In the genomic region with DNA sequence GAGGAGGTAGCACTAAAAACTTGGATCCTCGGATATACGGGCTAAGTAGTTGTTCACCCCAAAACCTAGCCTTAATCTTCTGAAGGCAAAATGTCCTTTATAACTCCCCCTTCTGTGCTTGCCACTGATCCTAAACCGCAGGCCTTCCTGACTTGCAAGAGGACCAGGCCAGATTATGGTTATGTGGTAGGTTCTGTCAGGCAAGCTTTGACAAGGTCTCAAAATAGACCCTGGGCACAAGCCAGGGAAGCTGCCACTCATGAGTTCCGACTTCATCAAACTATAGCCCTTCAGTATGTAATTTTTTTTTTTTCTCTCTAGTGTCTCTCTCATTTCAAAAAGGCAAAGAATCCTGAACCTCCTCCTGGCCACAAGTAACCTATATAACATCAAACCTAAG, we compare ENCODE assay signal across 18 cellular contexts. TPM values are rescaled to one million over a fixed set of nuclear protein-coding genes. Genes with fewer than 3 reads are reported as not detected.
DNase-seq lines count a peak whose midpoint lies in the region; ATAC-seq and TF ChIP-seq lines count a peak whose summit lies in the region.
"Had no signal": no experiment of that assay in that cellular context is flagged by ENCODE, and none has a peak within 500 bp of the region (broad histone marks: within the 10 kb centered on the region; RNA-seq: fewer than 3 reads in every experiment).

No MANE protein-coding gene starts in this region.

- no peak overlapping the region for H3K14ac ChIP-seq in trophoblast cell (ENCODE audit: low read length)

- H3K4me3 Mint-ChIP-seq in activated T-cell treated with anti-CD3 and anti-CD28 coated beads, Interleukin-2, amount 50 U/mL, for 24 hours = no peak overlapping the region
- H3K4me3 Mint-ChIP-seq: activated CD4-positive, alpha-beta T cell treated with anti-CD3 and anti-CD28 coated beads, Interleukin-2, amount 10 ng/mL, durations not matched to agents 7 days and 5 days; activated T-cell treated with anti-CD3 and anti-CD28 coated beads, Interleukin-2, amount 50 U/mL, for 72 hours; stimulated activated naive CD8-positive, alpha-beta T cell treated with anti-CD3 and anti-CD28 coated beads, Interleukin-15, amount 100 ng/mL, for 72 hours had no signal

- intact Hi-C loops in psoas muscle (cut with DNase I) = loop anchor here in 1 of 2 donors (5.0 kb wide), 1 partner anchor 41 kb away; no protein-coding TSS in a partner anchor

- peaks cover 46% of the 10 kb centered on the region for H3K4me1 Mint-ChIP-seq in activated T-cell treated with anti-CD3 and anti-CD28 coated beads, Interleukin-2, amount 50 U/mL, for 24 hours (ENCODE audit: low read depth)

- H3K4ac ChIP-seq in trophoblast cell (ENCODE audit: low read depth, low read length) = no peak overlapping the region

- H3K36me3 ChIP-seq in Peyer's patch (peaks cover 0 to 12% (median 0%) of the 10 kb centered on the region in 3 donors), fibroblast of lung (ENCODE audit: control insufficient read depth, insufficient read depth, low read length) (no peaks in the 10 kb centered on the region), psoas muscle (ENCODE audit: insufficient read depth in 1 of 2, low read depth in 1 of 2) (peaks cover 2 to 36% of the 10 kb centered on the region in 2 donors), trophoblast cell (ENCODE audit: control insufficient read depth in 1 of 2, insufficient read depth in 2 of 2, low read length in 2 of 2) (peaks cover 6 to 7% of the 10 kb centered on the region in 2 experiments)

- peaks cover 94% of the 10 kb centered on the region for H3K79me2 ChIP-seq in fibroblast of lung (ENCODE audit: control insufficient read depth, insufficient read depth, low read length)
- peaks cover 6% of the 10 kb centered on the region for H3K79me2 ChIP-seq in trophoblast cell (ENCODE audit: control insufficient read depth, insufficient read depth, low read length, poor library complexity)

- WGBS in psoas muscle, 3 donors = 46 to 61% (median 60%) methylated on average over 4 of the region's 4 CpGs
- no CpG with 5 or more reads among the region's 4 CpGs for WGBS in trophoblast cell (ENCODE audit: extremely low coverage, insufficient coverage, insufficient read length)

- H3K9me3 Mint-ChIP-seq in activated T-cell treated with anti-CD3 and anti-CD28 coated beads, Interleukin-2, amount 50 U/mL, for 24 hours = no peaks in the 10 kb centered on the region
- H3K9me3 Mint-ChIP-seq: activated CD4-positive, alpha-beta T cell treated with anti-CD3 and anti-CD28 coated beads, Interleukin-2, amount 10 ng/mL, durations not matched to agents 7 days and 5 days; activated T-cell treated with anti-CD3 and anti-CD28 coated beads, Interleukin-2, amount 50 U/mL, for 72 hours; stimulated activated naive CD8-positive, alpha-beta T cell treated with anti-CD3 and anti-CD28 coated beads, Interleukin-15, amount 100 ng/mL, for 72 hours had no signal

- H3K27ac Mint-ChIP-seq in activated T-cell treated with anti-CD3 and anti-CD28 coated beads, Interleukin-2, amount 50 U/mL, for 24 hours = no peak overlapping the region
- H3K27ac Mint-ChIP-seq: activated CD4-positive, alpha-beta T cell treated with anti-CD3 and anti-CD28 coated beads, Interleukin-2, amount 10 ng/mL, durations not matched to agents 7 days and 5 days; activated T-cell treated with anti-CD3 and anti-CD28 coated beads, Interleukin-2, amount 50 U/mL, for 72 hours; stimulated activated naive CD8-positive, alpha-beta T cell treated with anti-CD3 and anti-CD28 coated beads, Interleukin-15, amount 100 ng/mL, for 72 hours had no signal

- peak overlapping the region in 3 of 4 donors; percentile 52 to 88 (median 80) for H3K27ac ChIP-seq in Peyer's patch
- peak overlapping the region; percentile 15 for H3K27ac ChIP-seq in fibroblast of lung (ENCODE audit: insufficient read depth, low read length)
- H3K27ac ChIP-seq in psoas muscle = peak overlapping the region; percentile 70
- H3K27ac ChIP-seq in trophoblast cell (ENCODE audit: low read depth, low read length) = no peak overlapping the region
- H3K27ac ChIP-seq: neutrophil had no signal

- no peak overlapping the region for H4K12ac ChIP-seq in trophoblast cell (ENCODE audit: low read depth, low read length)

- H2BK12ac ChIP-seq in trophoblast cell (ENCODE audit: low read length) = no peak overlapping the region

- TF ChIP-seq CTCF in Peyer's patch (IDR thresholded peaks at IDR 0.05) (no peak), fibroblast of lung (conservative IDR thresholded peaks at IDR 0.05 in 1 of 2, IDR thresholded peaks at IDR 0.05 in 1 of 2; ENCODE audit: low read depth in 1 of 2, low read length in 2 of 2) (no peak), psoas muscle (IDR thresholded peaks at IDR 0.05) (no peak)

- H3K27me3 Mint-ChIP-seq in activated T-cell treated with anti-CD3 and anti-CD28 coated beads, Interleukin-2, amount 50 U/mL, for 24 hours = no peaks in the 10 kb centered on the region
- H3K27me3 Mint-ChIP-seq: activated CD4-positive, alpha-beta T cell treated with anti-CD3 and anti-CD28 coated beads, Interleukin-2, amount 10 ng/mL, durations not matched to agents 7 days and 5 days; stimulated activated naive CD8-positive, alpha-beta T cell treated with anti-CD3 and anti-CD28 coated beads, Interleukin-15, amount 100 ng/mL, for 72 hours had no signal

- no peak overlapping the region for H2AK5ac ChIP-seq in trophoblast cell (ENCODE audit: low read length)

- no peak overlapping the region for H4K91ac ChIP-seq in trophoblast cell (ENCODE audit: low read depth, low read length)

- no peak for TF ChIP-seq POLR2A in Peyer's patch (IDR thresholded peaks at IDR 0.05)

- H3K27me3 ChIP-seq in Peyer's patch (no peaks in the 10 kb centered on the region), fibroblast of lung (ENCODE audit: control insufficient read depth, insufficient read depth, low read length) (no peaks in the 10 kb centered on the region), psoas muscle (ENCODE audit: insufficient read depth in 3 of 3, low read length in 2 of 3) (no peaks in the 10 kb centered on the region), trophoblast cell (ENCODE audit: insufficient read depth, low read length) (no peaks in the 10 kb centered on the region)
- H3K27me3 ChIP-seq: neutrophil had no signal

- H4K20me1 ChIP-seq in fibroblast of lung (ENCODE audit: control insufficient read depth, extremely low read depth, insufficient read depth, low read length) = no peaks in the 10 kb centered on the region

- H2AFZ ChIP-seq in fibroblast of lung (ENCODE audit: low read length) = no peak overlapping the region
- H2AFZ ChIP-seq in trophoblast cell (ENCODE audit: insufficient read depth, low read length, poor library complexity) = no peak overlapping the region

- no peak overlapping the region for H4K8ac ChIP-seq in trophoblast cell (ENCODE audit: low read depth, low read length)

- H3K4me3 ChIP-seq in Peyer's patch (no peak overlapping the region), fibroblast of lung (replicated peaks in 1 of 4; ENCODE audit: control extremely low read depth in 1 of 4, insufficient read depth in 1 of 4, low read depth in 3 of 4, low read length in 4 of 4) (no peak overlapping the region), psoas muscle (peak overlapping the region; percentile 21), trophoblast cell (ENCODE audit: low read depth, low read length) (no peak overlapping the region)
- H3K4me3 ChIP-seq: skin epidermis had no signal

- no peak overlapping the region for H3K9ac ChIP-seq in fibroblast of lung (ENCODE audit: insufficient read depth, low read length)
- no peak overlapping the region for H3K9ac ChIP-seq in trophoblast cell (ENCODE audit: low read length)

- H2BK5ac ChIP-seq in trophoblast cell (ENCODE audit: low read depth, low read length, poor library complexity) = no peak overlapping the region

- DNase-seq in GF-D8 (lab: John Stamatoyannopoulos, UW) = peak; percentile 76
- DNase-seq in Peyer's patch = no peak
- peak in 1 of 2 donors; percentile 21 for DNase-seq in fibroblast of lung (ENCODE audit: low read depth in 2 of 2)
- DNase-seq in psoas muscle = peak; percentile 29 to 59
- DNase-seq in activated T-cell treated with anti-CD3 and anti-CD28 coated beads, Interleukin-2, amount 50 U/mL, for 24 hours = no peak
- DNase-seq in trophoblast cell = no peak
- DNase-seq in islet precursor cell = no peak
- DNase-seq: activated CD4-positive, alpha-beta T cell treated with anti-CD3 and anti-CD28 coated beads, Interleukin-2, amount 10 ng/mL, durations not matched to agents 7 days and 5 days; activated T-cell treated with anti-CD3 and anti-CD28 coated beads, Interleukin-2, amount 50 U/mL, for 72 hours; amygdala; DMS53; GOT3; NCI-H146; PC-3; stimulated activated naive CD8-positive, alpha-beta T cell treated with anti-CD3 and anti-CD28 coated beads, Interleukin-15, amount 100 ng/mL, for 72 hours had no signal

- no peak overlapping the region for H2BK120ac ChIP-seq in trophoblast cell (ENCODE audit: insufficient read depth, low read length, poor library complexity)

- H3K23ac ChIP-seq in trophoblast cell (ENCODE audit: low read length) = no peak overlapping the region

- peak; percentile 60 to 73 (median 65) for ATAC-seq in psoas muscle
- ATAC-seq in HG03442 (IDR thresholded peaks at IDR 0.05; ENCODE audit: unreplicated experiment) = no peak
- ATAC-seq: activated T-cell treated with anti-CD3 and anti-CD28 coated beads, Interleukin-2, amount 50 U/mL, for 72 hours; PC-3; stimulated activated naive CD8-positive, alpha-beta T cell treated with anti-CD3 and anti-CD28 coated beads, Interleukin-15, amount 100 ng/mL, for 72 hours had no signal

- peaks cover 5% of the 10 kb centered on the region for H3K79me1 ChIP-seq in trophoblast cell (ENCODE audit: low read length)

- H3K9me3 ChIP-seq in Peyer's patch (no peaks in the 10 kb centered on the region), fibroblast of lung (ENCODE audit: control insufficient read depth, insufficient read depth, low read depth, low read length) (no peaks in the 10 kb centered on the region), psoas muscle (no peaks in the 10 kb centered on the region), trophoblast cell (ENCODE audit: insufficient read depth, low read depth, low read length) (no peaks in the 10 kb centered on the region)
- H3K9me3 ChIP-seq: neutrophil had no signal

- H3K4me2 ChIP-seq in fibroblast of lung (ENCODE audit: extremely low read depth, insufficient read depth, low read length) = no peak overlapping the region
- no peak overlapping the region for H3K4me2 ChIP-seq in trophoblast cell (ENCODE audit: low read length)

- no peak overlapping the region for H3K18ac ChIP-seq in trophoblast cell (ENCODE audit: low read length)

- H3K4me1 ChIP-seq in Peyer's patch = peaks cover 0 to 47% (median 6%) of the 10 kb centered on the region in 4 donors
- peaks cover 10% of the 10 kb centered on the region for H3K4me1 ChIP-seq in fibroblast of lung (ENCODE audit: control insufficient read depth, extremely low read depth, insufficient read depth, low read length)
- peaks cover 62% of the 10 kb centered on the region for H3K4me1 ChIP-seq in psoas muscle
- no peaks in the 10 kb centered on the region for H3K4me1 ChIP-seq in trophoblast cell (ENCODE audit: control insufficient read depth in 1 of 2, insufficient read depth in 2 of 2, low read length in 2 of 2)

- H3K36me3 Mint-ChIP-seq in activated T-cell treated with anti-CD3 and anti-CD28 coated beads, Interleukin-2, amount 50 U/mL, for 24 hours (ENCODE audit: low read depth) = peaks cover 55% of the 10 kb centered on the region

RNA-seq across cellular contexts. Expression of a gene that starts 3.2 kb away (rescaled TPM):
- total RNA-seq in Peyer's patch (100 to 1,000 TPM; 152 to 166 (median 152) TPM), fibroblast of lung (75.8 and 149 TPM in 2 replicates), psoas muscle (100 to 1,000 TPM; 124 to 163 (median 138) TPM)
- polyA plus RNA-seq in fibroblast of lung (80.5 and 83.7 TPM in 2 replicates), psoas muscle (100 to 1,000 TPM in 1 of 3 donors, 10 to 100 TPM in 2; 35.7 to 135 (median 75.1) TPM)
- 62.8 and 63.5 TPM in 2 replicates for polyA plus RNA-seq in fibroblast of lung (2012)
- 6.7 and 11.2 TPM in 2 replicates for polyA minus RNA-seq in fibroblast of lung (ENCODE audit: low replicate concordance)
- 38.9 and 39.7 TPM in 2 replicates for polyA plus RNA-seq in trophoblast cell (2013)

Comparison
In these comparisons a context has a peak if more than half of its experiments do, and no peak if none do; other contexts are left out.
1. DNase-seq: peak in GF-D8 (single experiment) and psoas muscle (2 of 2); none in Peyer's patch (0 of 3), activated T-cell treated with anti-CD3 and anti-CD28 coated beads, Interleukin-2, amount 50 U/mL, for 24 hours (single experiment), trophoblast cell (0 of 2) and islet precursor cell (single experiment).